10 cellular contexts compared by ENCODE assay signal in the genomic region with DNA sequence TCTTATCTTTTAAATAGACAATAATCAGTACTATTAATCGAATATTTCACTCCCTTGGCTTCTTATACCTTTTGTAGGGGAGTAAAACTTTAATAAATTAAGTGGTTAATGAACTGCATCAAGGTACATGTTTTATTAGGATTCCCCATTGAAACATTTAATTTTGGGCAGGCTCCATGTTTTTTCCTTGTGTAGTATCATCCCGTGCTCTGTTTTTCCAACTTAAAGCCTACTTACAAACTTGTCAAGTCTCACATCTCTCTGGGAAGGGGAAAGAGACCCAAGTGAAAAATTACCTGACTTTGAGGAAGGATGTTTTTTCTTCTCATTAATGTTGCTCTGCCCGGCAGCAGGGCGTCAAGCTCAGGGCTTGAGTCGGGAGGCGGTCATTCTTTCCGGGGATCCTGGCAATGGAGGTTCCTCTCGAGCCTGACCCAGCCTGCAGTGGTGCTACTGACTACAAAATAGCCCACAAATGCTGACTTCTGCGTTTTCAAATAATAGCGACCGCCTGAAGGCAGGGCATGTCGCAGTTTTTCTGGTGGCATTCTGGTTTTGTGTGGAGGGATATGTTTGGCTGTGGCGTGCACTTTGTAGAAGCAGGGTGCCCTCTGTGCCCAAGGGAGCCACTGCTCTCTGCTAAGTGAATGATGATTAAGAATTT. TPM values are rescaled to one million over a fixed set of nuclear protein-coding genes. Genes with fewer than 3 reads are reported as not detected.
DNase-seq lines count a peak whose midpoint lies in the region; FAIRE-seq and TF ChIP-seq lines count a peak whose summit lies in the region.
"Had no signal": no experiment of that assay in that cellular context is flagged by ENCODE, and none has a peak within 500 bp of the region (broad histone marks: within the 10 kb centered on the region; RNA-seq: fewer than 3 reads in every experiment).

No MANE protein-coding gene starts in this region.

- peak overlapping the region; percentile 93 for H3K9ac ChIP-seq in astrocyte (ENCODE audit: low read length)

- peaks cover 15% of the 10 kb centered on the region for H4K20me1 ChIP-seq in astrocyte (ENCODE audit: insufficient read depth, low read length)

- no peak overlapping the region for H2AFZ ChIP-seq in astrocyte (ENCODE audit: low read depth, low read length)

- no peak for DNase-seq in T-helper 2 cell treated with Interferon-gamma antibody and Interleukin-4, amounts not matched to agents 5 μg/mL and 100 μg/mL, for 36 hours (ENCODE audit: low spot score)
- no peak for DNase-seq in T-helper 2 cell
- no peak for DNase-seq in astrocyte (ENCODE audit: low read depth)
- DNase-seq in kidney tubule cell (ENCODE audit: low spot score): peak; percentile 46
- DNase-seq in spleen: no peak
- DNase-seq in NCI-H1092 treated with DMSO at 0.1 percent for 48 hours (lab: John Stamatoyannopoulos, UW): no peak
- DNase-seq in stimulated activated CD4-positive, alpha-beta T cell treated with anti-CD3 and anti-CD28 coated beads, Interleukin-4, amount 100 ng/mL, for 1 hour: no peak
- DNase-seq in SHP77 treated with DMSO at 0.1 percent for 48 hours (lab: John Stamatoyannopoulos, UW): no peak
- DNase-seq: activated T-cell treated with anti-CD3 and anti-CD28 coated beads, Interleukin-2, amount 50 U/mL, for 24 hours; NCI-H1436 treated with DMSO at 0.1 percent for 48 hours had no signal

- H3K27me3 ChIP-seq in astrocyte (ENCODE audit: insufficient read depth, low read length) (peaks cover 2% of the 10 kb centered on the region), spleen (replicated peaks in 1 of 7) (peaks cover 0 to 93% (median 35%) of the 10 kb centered on the region in 7 donors)

- no peak for TF ChIP-seq CTCF in astrocyte (IDR thresholded peaks at IDR 0.05; ENCODE audit: insufficient read depth, low read depth, low read length)
- TF ChIP-seq CTCF in spleen (IDR thresholded peaks at IDR 0.05 in 8 of 11, conservative IDR thresholded peaks at IDR 0.05 in 3 of 11): no peak

- H3K79me2 ChIP-seq in astrocyte (ENCODE audit: insufficient read depth, low read length): peaks cover 83% of the 10 kb centered on the region

- peaks cover 13% of the 10 kb centered on the region for H3K4me1 ChIP-seq in astrocyte (ENCODE audit: insufficient read depth, low read length)
- peaks cover 5 to 46% (median 33%) of the 10 kb centered on the region in 6 donors for H3K4me1 ChIP-seq in spleen

- H3K27ac ChIP-seq in astrocyte (ENCODE audit: low read depth, low read length): peak overlapping the region; percentile 90
- peak overlapping the region in 7 of 8 donors; percentile 10 to 89 (median 80) for H3K27ac ChIP-seq in spleen

- no peak overlapping the region for H3K27ac Mint-ChIP-seq in T-helper 2 cell treated with Interferon-gamma antibody and Interleukin-4, amounts not matched to agents 5 μg/mL and 100 μg/mL, for 36 hours
- peak overlapping the region; percentile 96 for H3K27ac Mint-ChIP-seq in astrocyte (ENCODE audit: unreplicated experiment)
- H3K27ac Mint-ChIP-seq: activated T-cell treated with anti-CD3 and anti-CD28 coated beads, Interleukin-2, amount 50 U/mL, for 24 hours had no signal

- no peaks in the 10 kb centered on the region for H3K36me3 Mint-ChIP-seq in T-helper 2 cell treated with Interferon-gamma antibody and Interleukin-4, amounts not matched to agents 5 μg/mL and 100 μg/mL, for 36 hours (ENCODE audit: low read depth)
- H3K36me3 Mint-ChIP-seq in astrocyte (ENCODE audit: low read depth, unreplicated experiment): peaks cover 27% of the 10 kb centered on the region

- no peak for TF ChIP-seq POLR2A in spleen (IDR thresholded peaks at IDR 0.05)

- intact Hi-C loops in spleen (cut with DNase I; ENCODE audit: low total_unique reads): no loop called here

- H3K4me3 ChIP-seq in astrocyte (ENCODE audit: insufficient read depth, low read depth, low read length) (peak overlapping the region; percentile 72), spleen (peak overlapping the region in 2 of 8 donors; percentile 65 to 85)

- peak overlapping the region; percentile 34 for H3K4me3 Mint-ChIP-seq in T-helper 2 cell treated with Interferon-gamma antibody and Interleukin-4, amounts not matched to agents 5 μg/mL and 100 μg/mL, for 36 hours
- peak overlapping the region; percentile 96 for H3K4me3 Mint-ChIP-seq in astrocyte (ENCODE audit: unreplicated experiment)
- H3K4me3 Mint-ChIP-seq: activated T-cell treated with anti-CD3 and anti-CD28 coated beads, Interleukin-2, amount 50 U/mL, for 24 hours had no signal

- H3K9me3 ChIP-seq in astrocyte (ENCODE audit: insufficient read depth, low read depth, low read length): no peaks in the 10 kb centered on the region
- no peaks in the 10 kb centered on the region for H3K9me3 ChIP-seq in spleen

- WGBS in spleen, 5 donors: 36 to 49% (median 40%) methylated on average over 13 of the region's 13 CpGs

- H3K4me1 Mint-ChIP-seq in T-helper 2 cell treated with Interferon-gamma antibody and Interleukin-4, amounts not matched to agents 5 μg/mL and 100 μg/mL, for 36 hours (ENCODE audit: low read depth): peaks cover 7% of the 10 kb centered on the region
- peaks cover 31% of the 10 kb centered on the region for H3K4me1 Mint-ChIP-seq in astrocyte (ENCODE audit: low read depth, unreplicated experiment)

- peak overlapping the region; percentile 91 for H3K4me2 ChIP-seq in astrocyte (ENCODE audit: low read length)

- no peaks in the 10 kb centered on the region for H3K9me3 Mint-ChIP-seq in T-helper 2 cell treated with Interferon-gamma antibody and Interleukin-4, amounts not matched to agents 5 μg/mL and 100 μg/mL, for 36 hours
- H3K9me3 Mint-ChIP-seq in astrocyte (ENCODE audit: unreplicated experiment): no peaks in the 10 kb centered on the region
- H3K9me3 Mint-ChIP-seq: activated T-cell treated with anti-CD3 and anti-CD28 coated beads, Interleukin-2, amount 50 U/mL, for 24 hours had no signal

- no peak for FAIRE-seq in astrocyte (lab: Jason Lieb, UNC)

- H3K36me3 ChIP-seq in astrocyte (ENCODE audit: insufficient read depth, low read length) (peaks cover 5% of the 10 kb centered on the region), spleen (no peaks in the 10 kb centered on the region)

- H3K27me3 Mint-ChIP-seq in T-helper 2 cell treated with Interferon-gamma antibody and Interleukin-4, amounts not matched to agents 5 μg/mL and 100 μg/mL, for 36 hours (ENCODE audit: low read depth): peaks cover 79% of the 10 kb centered on the region
- H3K27me3 Mint-ChIP-seq in astrocyte (ENCODE audit: low read depth, unreplicated experiment): no peaks in the 10 kb centered on the region

RNA-seq across cellular contexts. Expression of a gene that starts 2.4 kb away (rescaled TPM):
- total RNA-seq in astrocyte (468 and 555 TPM in 2 replicates), spleen (10 to 100 TPM; 10.0 to 27.6 (median 18.8) TPM)
- 1 to 10 TPM in 2 of 3 donors, under 1 TPM in 1; 0.72 to 1.9 (median 1.8) TPM for polyA plus RNA-seq in spleen

RNA-seq across cellular contexts. Expression of a gene that starts 46.1 kb away (rescaled TPM):
- total RNA-seq in astrocyte: 10.2 and 13.1 TPM in 2 replicates
- 10 to 100 TPM; 13.8 to 23.8 (median 14.9) TPM for total RNA-seq in spleen
- 1 to 10 TPM; 4.8 to 7.4 (median 5.7) TPM for polyA plus RNA-seq in spleen

Comparison
In these comparisons a context has a peak if more than half of its experiments do, and no peak if none do; other contexts are left out.
1. RNA of a gene that starts 2.4 kb away (total RNA-seq): 468 to 555 TPM in astrocyte; 10.0 to 27.6 TPM in spleen; every median in the first group is over 10 times any median in the second.